ENCODE assay signal across 24 cellular contexts in genomic region chr2:129469389-129469788, GRCh38.
"Had no signal": no experiment of that assay in that cellular context is flagged by ENCODE, and none has a peak within 500 bp of the region (broad histone marks: within the 10 kb centered on the region; RNA-seq: fewer than 3 reads in every experiment).

No MANE protein-coding gene starts in this region.

- H3K9me3 ChIP-seq: esophagus squamous epithelium, mucosa of descending colon, ovary, right atrium auricular region, sigmoid colon, stomach, suprapubic skin, thyroid gland had no signal

- H3K9me3 Mint-ChIP-seq: neural crest cell, type B pancreatic cell had no signal

- DNase-seq: effector memory CD8-positive, alpha-beta T cell; esophagus squamous epithelium; foreskin fibroblast; immature natural killer cell; kidney; left colon; left ventricle myocardium superior; mesendoderm; mucosa of descending colon; naive thymus-derived CD8-positive, alpha-beta T cell; ovary; sigmoid colon; stimulated activated CD4-positive, alpha-beta T cell treated with anti-CD3 and anti-CD28 coated beads, Interleukin-2, amount 100 ng/mL, for 24 hours; stimulated activated CD4-positive, alpha-beta T cell treated with anti-CD3 and anti-CD28 coated beads, Interleukin-4, amount 100 ng/mL, for 4 hours; stimulated activated naive B cell treated with anti-CD40 and anti-IgM and Interleukin-4, amounts not matched to agents 10 μg/mL and 1 μg/mL and 100 μg/mL, for 72 hours; stomach; thyroid gland had no signal

- H3K4me1 ChIP-seq: esophagus squamous epithelium, right atrium auricular region, stomach, suprapubic skin, thyroid gland had no signal

- H3K27ac Mint-ChIP-seq: effector memory CD8-positive, alpha-beta T cell; immature natural killer cell; naive thymus-derived CD8-positive, alpha-beta T cell; stimulated activated naive B cell treated with anti-CD40 and anti-IgM and Interleukin-4, amounts not matched to agents 10 μg/mL and 1 μg/mL and 100 μg/mL, for 72 hours; type B pancreatic cell had no signal

- H3K4me3 ChIP-seq: esophagus squamous epithelium, lung, mucosa of descending colon, ovary, right atrium auricular region, sigmoid colon, skin epidermis, stomach, suprapubic skin, thyroid gland had no signal

- H3K36me3 Mint-ChIP-seq: immature natural killer cell; naive thymus-derived CD8-positive, alpha-beta T cell; stimulated activated naive B cell treated with anti-CD40 and anti-IgM and Interleukin-4, amounts not matched to agents 10 μg/mL and 1 μg/mL and 100 μg/mL, for 72 hours; type B pancreatic cell had no signal

- H3K27me3 ChIP-seq: esophagus squamous epithelium, ovary, right atrium auricular region, sigmoid colon, stomach, suprapubic skin, thyroid gland had no signal

- H3K4me3 Mint-ChIP-seq: effector memory CD8-positive, alpha-beta T cell; immature natural killer cell; naive thymus-derived CD8-positive, alpha-beta T cell; neural crest cell; stimulated activated naive B cell treated with anti-CD40 and anti-IgM and Interleukin-4, amounts not matched to agents 10 μg/mL and 1 μg/mL and 100 μg/mL, for 72 hours; type B pancreatic cell had no signal

- H3K27me3 Mint-ChIP-seq: effector memory CD8-positive, alpha-beta T cell had no signal

- H3K4me1 Mint-ChIP-seq: immature natural killer cell, neural crest cell had no signal

- H3K27ac ChIP-seq: epithelial cell of prostate, esophagus squamous epithelium, ovary, right atrium auricular region, sigmoid colon, skin epidermis, stomach, suprapubic skin, thyroid gland had no signal

- ATAC-seq: effector memory CD8-positive, alpha-beta T cell; left colon; left ventricle myocardium superior; mucosa of descending colon; naive thymus-derived CD8-positive, alpha-beta T cell; stimulated activated naive B cell treated with anti-CD40 and anti-IgM and Interleukin-4, amounts not matched to agents 10 μg/mL and 1 μg/mL and 100 μg/mL, for 72 hours had no signal

- H3K36me3 ChIP-seq: esophagus squamous epithelium, ovary, right atrium auricular region, sigmoid colon, stomach, suprapubic skin, thyroid gland had no signal
